15 cellular contexts compared by ENCODE assay signal in the genomic region with DNA sequence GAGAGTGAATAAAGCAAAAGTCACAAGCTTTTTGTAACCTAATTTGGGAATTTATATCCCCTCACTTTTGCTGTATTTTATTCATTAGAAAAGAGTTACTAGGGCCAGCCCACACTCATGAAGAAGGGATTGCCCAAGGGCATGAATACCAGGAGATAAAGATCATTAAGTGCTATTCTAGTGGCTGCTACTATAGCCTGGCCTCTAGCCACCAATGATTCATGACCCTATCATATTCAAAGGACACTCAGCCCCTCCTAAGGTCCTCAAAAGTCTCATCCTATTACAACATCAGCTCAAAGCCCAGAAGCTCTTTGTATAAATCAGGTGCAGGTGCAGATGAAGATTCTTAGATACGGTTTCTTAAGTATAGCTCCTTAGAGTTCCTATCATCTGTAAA.
DNase-seq lines count a peak whose midpoint lies in the region; ATAC-seq and TF ChIP-seq lines count a peak whose summit lies in the region.
"Had no signal": no experiment of that assay in that cellular context is flagged by ENCODE, and none has a peak within 500 bp of the region (broad histone marks: within the 10 kb centered on the region; RNA-seq: fewer than 3 reads in every experiment).

No MANE protein-coding gene starts in this region.

- H3K4me1 ChIP-seq in RWPE2 (ENCODE audit: insufficient read depth, poor library complexity, severe bottlenecking) (no peaks in the 10 kb centered on the region), suprapubic skin (no peaks in the 10 kb centered on the region)
- H3K4me1 ChIP-seq in CD4-positive, alpha-beta memory T cell (ENCODE audit: insufficient read depth, low read length): no peaks in the 10 kb centered on the region
- H3K4me1 ChIP-seq: A549 had no signal

- no peak for TF ChIP-seq POLR2A in suprapubic skin (IDR thresholded peaks at IDR 0.05)

- WGBS in suprapubic skin: 25% methylated on average over 1 of the region's 1 CpG

- POLR2A ChIA-PET in CD4-positive, alpha-beta memory T cell (lab: Charles Lee; ENCODE audit: partially characterized antibody): no interaction called here

- H3K36me3 ChIP-seq in RWPE2 (ENCODE audit: low read depth) (no peaks in the 10 kb centered on the region), suprapubic skin (no peaks in the 10 kb centered on the region)
- no peaks in the 10 kb centered on the region for H3K36me3 ChIP-seq in CD4-positive, alpha-beta memory T cell (ENCODE audit: insufficient read depth, low read length)

- H3K9me3 ChIP-seq in RWPE2 (ENCODE audit: severe bottlenecking): no peaks in the 10 kb centered on the region
- H3K9me3 ChIP-seq in CD4-positive, alpha-beta memory T cell (ENCODE audit: control insufficient read depth in 1 of 2, low read length in 2 of 2): no peaks in the 10 kb centered on the region
- peaks cover 6% of the 10 kb centered on the region for H3K9me3 ChIP-seq in suprapubic skin

- H3K4me3 ChIP-seq in RWPE2 (ENCODE audit: severe bottlenecking): no peak overlapping the region
- no peak overlapping the region for H3K4me3 ChIP-seq in CD4-positive, alpha-beta memory T cell (ENCODE audit: low read length in 2 of 2)
- H3K4me3 ChIP-seq in suprapubic skin: no peak overlapping the region
- H3K4me3 ChIP-seq: A549 had no signal

- no peak for TF ChIP-seq EP300 in suprapubic skin (IDR thresholded peaks at IDR 0.05)

- intact Hi-C loops in CD4-positive, alpha-beta memory T cell (cut with micrococcal nuclease): no loop called here

- H3K27ac ChIP-seq in RWPE2 (ENCODE audit: poor library complexity, severe bottlenecking) (no peak overlapping the region), suprapubic skin (no peak overlapping the region)
- H3K27ac ChIP-seq in CD4-positive, alpha-beta memory T cell (ENCODE audit: low read depth, low read length): no peak overlapping the region
- H3K27ac ChIP-seq: A549 had no signal

- TF ChIP-seq CTCF in RWPE2 (IDR thresholded peaks at IDR 0.05; ENCODE audit: poor library complexity, severe bottlenecking) (no peak), suprapubic skin (IDR thresholded peaks at IDR 0.05) (no peak)

- DNase-seq in Daoy (ENCODE audit: low read depth) (peak; percentile 3), HS-5 (ENCODE audit: low read depth) (peak; percentile 47), RWPE2 (ENCODE audit: low spot score) (no peak), iris pigment epithelial cell (ENCODE audit: low read depth) (peak; percentile 1), suprapubic skin (ENCODE audit: low spot score in 2 of 2) (no peak)
- DNase-seq in CD4-positive, alpha-beta memory T cell: no peak
- DNase-seq in stimulated activated naive CD4-positive, alpha-beta T cell treated with Interleukin-2 at 50 U/mL for 16 hours (lab: John Stamatoyannopoulos, UW): no peak
- DNase-seq: NCI-H1092, NCI-H1694, NCI-H446, SHP77 treated with DMSO at 0.1 percent for 48 hours had no signal

- no peak overlapping the region for H3K4me3 Mint-ChIP-seq in CD4-positive, alpha-beta memory T cell
- H3K4me3 Mint-ChIP-seq: CD14-positive monocyte had no signal

- H3K27me3 ChIP-seq in RWPE2 (ENCODE audit: insufficient read depth, poor library complexity, severe bottlenecking) (no peaks in the 10 kb centered on the region), suprapubic skin (no peaks in the 10 kb centered on the region)
- no peaks in the 10 kb centered on the region for H3K27me3 ChIP-seq in CD4-positive, alpha-beta memory T cell (ENCODE audit: insufficient read depth, low read length)

- no peak overlapping the region for H3K27ac Mint-ChIP-seq in CD4-positive, alpha-beta memory T cell
- H3K27ac Mint-ChIP-seq: CD14-positive monocyte had no signal

- no peaks in the 10 kb centered on the region for H3K27me3 Mint-ChIP-seq in CD4-positive, alpha-beta memory T cell

- H3K36me3 Mint-ChIP-seq in CD4-positive, alpha-beta memory T cell: no peaks in the 10 kb centered on the region
- H3K36me3 Mint-ChIP-seq: CD14-positive monocyte had no signal

- H3K9me3 Mint-ChIP-seq in CD4-positive, alpha-beta memory T cell: peaks cover 0 to 11% (median 2%) of the 10 kb centered on the region in 8 donors

- CTCF ChIA-PET in CD4-positive, alpha-beta memory T cell (lab: Charles Lee; ENCODE audit: partially characterized antibody): no interaction called here

- ATAC-seq in RWPE2 (ENCODE audit: low read depth): peak; percentile 83
- no peak for ATAC-seq in HG02973 (IDR thresholded peaks at IDR 0.05; ENCODE audit: unreplicated experiment)
- ATAC-seq: A549, Panc1 had no signal

- no peaks in the 10 kb centered on the region for H3K4me1 Mint-ChIP-seq in CD4-positive, alpha-beta memory T cell
- H3K4me1 Mint-ChIP-seq: CD14-positive monocyte had no signal

Comparison
In these comparisons a context has a peak if more than half of its experiments do, and no peak if none do; other contexts are left out.
1. DNase-seq: peak in Daoy (single experiment), HS-5 (single experiment) and iris pigment epithelial cell (single experiment); none in RWPE2 (single experiment), CD4-positive, alpha-beta memory T cell (0 of 5), stimulated activated naive CD4-positive, alpha-beta T cell treated with Interleukin-2 at 50 U/mL for 16 hours (single experiment) and suprapubic skin (0 of 2).